29 cellular contexts compared by ENCODE assay signal in genomic region chr6:41446907-41447545, GRCh38.
"Had no signal": no experiment of that assay in that cellular context is flagged by ENCODE, and none has a peak within 500 bp of the region (broad histone marks: within the 10 kb centered on the region; RNA-seq: fewer than 3 reads in every experiment).

No MANE protein-coding gene starts in this region.

- H3K4me3 ChIP-seq: gastroesophageal sphincter, heart left ventricle, hepatocyte, lung, smooth muscle cell, suprapubic skin, transverse colon, upper lobe of right lung, uterus had no signal

- H3K4me1 ChIP-seq: foreskin keratinocyte, parathyroid adenoma had no signal

- H3K4me2 ChIP-seq: hepatocyte, smooth muscle cell had no signal

- H3K36me3 Mint-ChIP-seq: memory B cell; natural killer cell treated with Interleukin-12 subunit alpha and Interleukin-12 subunit beta and Interleukin-15 and Interleukin-18, amount 100 ng/mL, for 72 hours had no signal

- H3K4me3 Mint-ChIP-seq: dendritic cell treated with granulocyte-macrophage colony-stimulating factor and Interleukin-4, amounts not matched to agents 40 ng/mL and 50 ng/mL, for 4 days; endodermal cell; memory B cell; natural killer cell treated with Interleukin-12 subunit alpha and Interleukin-12 subunit beta and Interleukin-15 and Interleukin-18, amount 100 ng/mL, for 72 hours; neural crest cell; stimulated activated naive CD8-positive, alpha-beta T cell treated with anti-CD3 and anti-CD28 coated beads, Interleukin-15, amount 100 ng/mL, for 72 hours had no signal

- H3K27ac Mint-ChIP-seq: dendritic cell treated with granulocyte-macrophage colony-stimulating factor and Interleukin-4, amounts not matched to agents 40 ng/mL and 50 ng/mL, for 4 days; endodermal cell; memory B cell; natural killer cell treated with Interleukin-12 subunit alpha and Interleukin-12 subunit beta and Interleukin-15 and Interleukin-18, amount 100 ng/mL, for 72 hours; progenitor cell of endocrine pancreas had no signal

- H3K9ac ChIP-seq: parathyroid adenoma had no signal

- DNase-seq: effector CD8-positive, alpha-beta T cell; foreskin keratinocyte; stimulated activated CD4-positive, alpha-beta T cell treated with anti-CD3 and anti-CD28 coated beads, Interleukin-12 subunit alpha, Interleukin-12 subunit beta, amount 100 ng/mL, for 4 hours; stimulated activated CD4-positive, alpha-beta T cell treated with anti-CD3 and anti-CD28 coated beads, Interleukin-1b, Interleukin-23, amount 100 ng/mL, for 48 hours; stimulated activated CD4-positive, alpha-beta T cell treated with anti-CD3 and anti-CD28 coated beads, Interleukin-4, amount 100 ng/mL, for 1 hour; stimulated activated CD8-positive, alpha-beta memory T cell treated with anti-CD3 and anti-CD28 coated beads, Interleukin-4, amount 100 ng/mL, for 48 hours; stimulated activated naive CD4-positive, alpha-beta T cell; stimulated activated naive CD8-positive, alpha-beta T cell treated with anti-CD3 and anti-CD28 coated beads, Interleukin-15, amount 100 ng/mL, for 72 hours; transverse colon; upper lobe of right lung; uterus had no signal

- H3K9me3 ChIP-seq: gastroesophageal sphincter, heart left ventricle, neutrophil, suprapubic skin, transverse colon, upper lobe of right lung, uterus had no signal

- H2AFZ ChIP-seq: hepatocyte, parathyroid adenoma had no signal

- H3K27ac ChIP-seq: epithelial cell of prostate, foreskin keratinocyte, gastroesophageal sphincter, heart left ventricle, hepatocyte, neutrophil, parathyroid adenoma, suprapubic skin, transverse colon, upper lobe of right lung, uterus had no signal

- H3K27me3 ChIP-seq: hepatocyte, uterus had no signal

- H3K36me3 ChIP-seq: gastroesophageal sphincter, heart left ventricle, neutrophil, suprapubic skin, transverse colon, upper lobe of right lung, uterus had no signal

- H3K4me1 Mint-ChIP-seq: memory B cell had no signal

- ATAC-seq: esophagus mucosa; foreskin keratinocyte; gastroesophageal sphincter; heart left ventricle; left lobe of liver; natural killer cell treated with Interleukin-12 subunit alpha and Interleukin-12 subunit beta and Interleukin-15 and Interleukin-18, amount 100 ng/mL, for 72 hours; sciatic nerve; stimulated activated naive CD8-positive, alpha-beta T cell treated with anti-CD3 and anti-CD28 coated beads, Interleukin-15, amount 100 ng/mL, for 72 hours; upper lobe of right lung had no signal

- H3K9me3 Mint-ChIP-seq: dendritic cell treated with granulocyte-macrophage colony-stimulating factor and Interleukin-4, amounts not matched to agents 40 ng/mL and 50 ng/mL, for 4 days; endodermal cell; memory B cell; natural killer cell treated with Interleukin-12 subunit alpha and Interleukin-12 subunit beta and Interleukin-15 and Interleukin-18, amount 100 ng/mL, for 72 hours; neural crest cell; stimulated activated naive CD8-positive, alpha-beta T cell treated with anti-CD3 and anti-CD28 coated beads, Interleukin-15, amount 100 ng/mL, for 72 hours had no signal

- H3K27me3 Mint-ChIP-seq: progenitor cell of endocrine pancreas had no signal
